ENCODE assay signal across 30 cellular contexts in the genomic region with DNA sequence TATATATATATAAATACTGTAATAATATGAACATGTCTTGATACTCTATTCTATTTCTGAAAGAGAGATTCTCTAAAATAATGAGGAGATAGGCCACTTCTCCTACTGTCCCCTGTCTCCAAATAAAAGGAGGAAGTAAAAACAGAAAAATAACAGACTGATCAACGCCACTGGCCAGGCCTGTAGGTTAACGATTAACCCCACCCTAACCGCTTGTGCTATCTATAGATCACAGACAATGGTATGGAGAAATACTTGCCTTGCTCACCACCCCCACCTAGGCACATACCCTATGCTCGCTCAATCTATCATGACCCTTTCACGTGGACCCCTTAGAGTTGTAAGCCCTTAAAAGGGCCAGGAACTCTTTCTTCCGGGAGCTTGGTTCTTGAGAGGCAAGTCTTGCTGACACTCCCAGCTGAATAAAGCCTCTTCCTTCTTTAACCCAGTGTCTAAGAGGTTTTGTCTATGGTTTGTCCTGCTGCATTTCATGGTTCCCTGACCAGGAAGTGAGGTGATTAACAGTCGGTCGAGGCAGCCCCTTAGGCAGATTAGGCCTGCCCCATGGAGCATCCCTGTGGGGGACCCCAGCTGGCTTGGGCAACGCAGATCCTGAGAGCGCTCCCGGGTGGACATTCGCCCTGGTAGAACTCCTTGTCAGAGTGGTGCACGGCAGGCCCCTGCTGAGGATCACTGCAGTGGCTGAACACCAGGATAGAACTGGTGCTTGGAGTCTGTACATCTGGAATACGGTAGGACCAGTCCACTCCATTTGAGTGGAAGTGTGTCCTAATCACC.
DNase-seq lines count a peak whose midpoint lies in the region; ATAC-seq and TF ChIP-seq lines count a peak whose summit lies in the region.
"Had no signal": no experiment of that assay in that cellular context is flagged by ENCODE, and none has a peak within 500 bp of the region (broad histone marks: within the 10 kb centered on the region; RNA-seq: fewer than 3 reads in every experiment).

No MANE protein-coding gene starts in this region.

- no peaks in the 10 kb centered on the region for H3K4me1 ChIP-seq in PC-9 (replicated peaks; ENCODE audit: insufficient read depth)
- H3K4me1 ChIP-seq: tibial nerve had no signal

- H2AFZ ChIP-seq in PC-9: no peak overlapping the region

- H3F3A ChIP-seq in PC-9 (ENCODE audit: insufficient read depth, low read depth): no peaks in the 10 kb centered on the region

- POLR2A ChIA-PET in PC-9 (lab: Charles Lee; ENCODE audit: unreplicated experiment): no interaction called here

- intact Hi-C loops in PC-9 (cut with micrococcal nuclease; ENCODE audit: unreplicated experiment): no loop called here

- no peak for ATAC-seq in GM21367 (IDR thresholded peaks at IDR 0.05; ENCODE audit: unreplicated experiment)
- ATAC-seq: activated T-cell treated with anti-CD3 and anti-CD28 coated beads, Interleukin-2, amount 50 U/mL, for 72 hours; HCT116; left colon; mucosa of descending colon; natural killer cell treated with Interleukin-12 subunit alpha and Interleukin-12 subunit beta and Interleukin-15 and Interleukin-18, amount 100 ng/mL, for 72 hours; T-cell had no signal

- no peaks in the 10 kb centered on the region for H3K79me2 ChIP-seq in PC-9 (ENCODE audit: low read depth)

- H3K9me3 ChIP-seq in PC-9 (ENCODE audit: insufficient read depth, low read depth): no peaks in the 10 kb centered on the region

- CTCF ChIA-PET in PC-9 (lab: Charles Lee): no interaction called here

- 0 out of 2 replicates have a peak overlapping the region, but pooled peaks have one; percentile 8 for H3K4me3 ChIP-seq in PC-9
- H3K4me3 ChIP-seq: mucosa of descending colon, tibial nerve had no signal

- no peak for TF ChIP-seq CTCF in PC-9 (conservative IDR thresholded peaks at IDR 0.05)

- DNase-seq in DMS53 (lab: John Stamatoyannopoulos, UW) (peak; percentile 81), HUDEP-2 (lab: John Stamatoyannopoulos, UW; ENCODE audit: unreplicated experiment in 76 of 76) (peak in 74 of 76 experiments; percentile 11 to 97 (median 70)), PC-9 (no peak), T-helper 1 cell (no peak), OCI-M2 (lab: John Stamatoyannopoulos, UW; ENCODE audit: unreplicated experiment) (no peak), SK-N-DZ (ENCODE audit: low spot score) (no peak)
- DNase-seq: activated CD4-positive, alpha-beta T cell treated with anti-CD3 and anti-CD28 coated beads, Interleukin-2, amount 50 U/mL, for 48 hours; activated CD4-positive, CD25-positive, alpha-beta regulatory T cell treated with anti-CD3 and anti-CD28 coated beads, Interleukin-2, amount 50 U/mL, for 72 hours; activated naive CD4-positive, alpha-beta T cell; activated T-cell treated with anti-CD3 and anti-CD28 coated beads, Interleukin-2, amount 50 U/mL, for 72 hours; caudate nucleus; cortex of kidney; effector memory CD4-positive, alpha-beta T cell; hippocampal formation; left colon; mammary epithelial cell; MM.1S; mucosa of descending colon; NCI-H1436; NCI-H2081 treated with DMSO at 0.1 percent for 48 hours; NCI-H226; NCI-H69; stimulated activated CD4-positive, alpha-beta T cell treated with anti-CD3 and anti-CD28 coated beads, Interleukin-4, amount 100 ng/mL, for 24 hours; T-cell had no signal

- H3K36me3 ChIP-seq in PC-9 (ENCODE audit: low read depth): no peaks in the 10 kb centered on the region
- H3K36me3 ChIP-seq: tibial nerve had no signal

- H3K27me3 ChIP-seq in PC-9 (ENCODE audit: insufficient read depth, low read depth): no peaks in the 10 kb centered on the region
- H3K27me3 ChIP-seq: tibial nerve had no signal

- BruUV-seq in PC-9 (replicated peaks; lab: Mats Ljungman, UMichigan): no TSS peak

- H3K27ac ChIP-seq in PC-9: no peak overlapping the region
- H3K27ac ChIP-seq: epithelial cell of prostate, KMS-11, tibial nerve had no signal

- H3K4me2 ChIP-seq in PC-9: peak overlapping the region; percentile 26; the same call in 1 of the 2 replicates
- H3K4me2 ChIP-seq: KMS-11 had no signal

- H3K9me2 ChIP-seq in PC-9 (ENCODE audit: insufficient read depth): no peaks in the 10 kb centered on the region

- H4K20me1 ChIP-seq in PC-9 (ENCODE audit: insufficient read depth): no peaks in the 10 kb centered on the region

Comparison
In these comparisons a context has a peak if more than half of its experiments do, and no peak if none do; other contexts are left out.
1. DNase-seq: peak in DMS53 (single experiment) and HUDEP-2 (74 of 76); none in PC-9 (0 of 2), T-helper 1 cell (0 of 5), OCI-M2 (single experiment) and SK-N-DZ (single experiment).